17 cellular contexts compared by ENCODE assay signal in the genomic region with DNA sequence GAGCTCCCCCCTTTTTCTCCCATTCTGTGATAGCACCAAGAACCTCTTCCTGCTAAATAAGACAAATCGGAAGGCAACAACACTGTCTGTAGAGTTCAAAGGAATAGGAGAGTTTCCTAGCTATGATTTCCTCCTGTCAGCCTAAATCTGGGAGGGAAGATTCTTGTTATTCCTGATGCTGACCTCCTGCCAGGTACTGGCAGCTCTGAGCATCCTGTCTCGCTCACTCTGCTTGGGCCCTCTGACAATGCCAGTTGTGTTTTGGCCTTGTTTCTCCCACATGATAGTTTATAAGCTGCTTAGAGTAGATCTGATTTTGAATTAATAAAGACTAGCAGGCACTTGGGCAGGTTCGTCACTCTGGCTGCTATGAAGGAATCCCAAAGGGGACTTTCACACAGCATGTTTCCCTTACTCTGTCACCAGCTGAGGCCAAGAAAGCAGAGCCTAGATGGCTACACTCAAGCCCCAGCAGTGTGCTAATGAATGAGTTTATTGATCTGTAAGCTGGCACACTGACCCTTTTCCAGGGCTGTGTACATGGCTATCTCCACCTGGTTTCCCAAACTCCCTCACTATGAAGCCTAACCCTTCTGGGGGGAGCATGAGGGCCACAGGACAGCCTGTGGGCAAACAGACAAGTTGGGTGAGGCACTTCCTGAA. TPM values are rescaled to one million over a fixed set of nuclear protein-coding genes. Genes with fewer than 3 reads are reported as not detected.
DNase-seq lines count a peak whose midpoint lies in the region; ATAC-seq and TF ChIP-seq lines count a peak whose summit lies in the region.
"Had no signal": no experiment of that assay in that cellular context is flagged by ENCODE, and none has a peak within 500 bp of the region (broad histone marks: within the 10 kb centered on the region; RNA-seq: fewer than 3 reads in every experiment).

No MANE protein-coding gene starts in this region.

- H3K27ac Mint-ChIP-seq in activated CD8-positive, alpha-beta memory T cell treated with anti-CD3 and anti-CD28 coated beads, Interleukin-2, amount 10 ng/mL, durations not matched to agents 7 days and 5 days, result peak overlapping the region; percentile 5
- H3K27ac Mint-ChIP-seq in brain, result peak overlapping the region in 4 of 5 experiments; percentile 3 to 80 (median 41)

- intact Hi-C loops in thyroid gland (cut with DNase I), result no loop called here

- H3K4me3 ChIP-seq in muscle layer of colon (ENCODE audit: low read depth in 1 of 2, low read length in 2 of 2), result no peak overlapping the region
- no peak overlapping the region for H3K4me3 ChIP-seq in thyroid gland (replicated peaks in 1 of 3)
- H3K4me3 ChIP-seq: coronary artery had no signal

- H3K27ac ChIP-seq in muscle layer of colon (ENCODE audit: low read depth, low read length) (peak overlapping the region; percentile 61), thyroid gland (peak overlapping the region in 2 of 3 donors; percentile 10 to 88)
- H3K27ac ChIP-seq: coronary artery, epithelial cell of prostate had no signal

- H3K36me3 ChIP-seq in muscle layer of colon (ENCODE audit: insufficient read depth, low read length) (peaks cover 25% of the 10 kb centered on the region), thyroid gland (peaks cover under 1 to 4% of the 10 kb centered on the region in 2 donors)

- no peak for TF ChIP-seq CTCF in brain (conservative IDR thresholded peaks at IDR 0.05)
- TF ChIP-seq CTCF in thyroid gland (IDR thresholded peaks at IDR 0.05), result no peak

- H3K27me3 Mint-ChIP-seq in activated CD8-positive, alpha-beta memory T cell treated with anti-CD3 and anti-CD28 coated beads, Interleukin-2, amount 10 ng/mL, durations not matched to agents 7 days and 5 days, result no peaks in the 10 kb centered on the region
- no peaks in the 10 kb centered on the region for H3K27me3 Mint-ChIP-seq in brain
- H3K27me3 Mint-ChIP-seq: CD8-positive, alpha-beta memory T cell had no signal

- H3K27me3 ChIP-seq in muscle layer of colon (ENCODE audit: control insufficient read depth in 1 of 2, insufficient read depth in 2 of 2, low read length in 2 of 2), result no peaks in the 10 kb centered on the region
- H3K27me3 ChIP-seq in thyroid gland, result no peaks in the 10 kb centered on the region

- DNase-seq in activated CD8-positive, alpha-beta memory T cell treated with anti-CD3 and anti-CD28 coated beads, Interleukin-2, amount 10 ng/mL, durations not matched to agents 7 days and 5 days, result no peak
- DNase-seq in activated CD8-positive, alpha-beta memory T cell treated with anti-CD3 and anti-CD28 coated beads, Interleukin-2, amount 50 U/mL, for 4 hours, result no peak
- DNase-seq in thyroid gland (peak in 1 of 2 donors; percentile 38), NCI-H1105 treated with DMSO at 0.1 percent for 48 hours (lab: John Stamatoyannopoulos, UW) (no peak), NCI-H526 (lab: John Stamatoyannopoulos, UW) (no peak)
- no peak for DNase-seq in stimulated activated CD4-positive, alpha-beta T cell treated with anti-CD3 and anti-CD28 coated beads, Interleukin-4, amount 100 ng/mL, for 1 hour
- DNase-seq: activated naive CD4-positive, alpha-beta T cell treated with Interleukin-2 at 50 U/mL for 16 hours; aorta; CD8-positive, alpha-beta memory T cell; immature natural killer cell; IMR-90; stimulated activated naive CD4-positive, alpha-beta T cell treated with Interleukin-2 at 50 U/mL for 16 hours; T-helper 9 cell had no signal

- CTCF ChIA-PET in activated CD8-positive, alpha-beta memory T cell treated with anti-CD3 and anti-CD28 coated beads, Interleukin-2, amount 10 ng/mL, durations not matched to agents 7 days and 5 days (lab: Charles Lee), result interaction anchor here (0.9 to 1.9 kb wide), 5 partner anchors 12 to 88 kb away, joined by 3 to 4 read pairs (median 4); no protein-coding TSS in a partner anchor

- H3K4me1 Mint-ChIP-seq in activated CD8-positive, alpha-beta memory T cell treated with anti-CD3 and anti-CD28 coated beads, Interleukin-2, amount 10 ng/mL, durations not matched to agents 7 days and 5 days, result peaks cover 7% of the 10 kb centered on the region
- H3K4me1 Mint-ChIP-seq in brain, result peaks cover 6% of the 10 kb centered on the region

- TF ChIP-seq POLR2A in thyroid gland (IDR thresholded peaks at IDR 0.05), result no peak

- H3K9me3 ChIP-seq in muscle layer of colon (ENCODE audit: low read length) (no peaks in the 10 kb centered on the region), thyroid gland (no peaks in the 10 kb centered on the region)

- 61 to 69% methylated on average over 3 of the region's 3 CpGs for WGBS in thyroid gland, 2 donors

- ATAC-seq in activated CD8-positive, alpha-beta memory T cell treated with anti-CD3 and anti-CD28 coated beads, Interleukin-2, amount 10 ng/mL, durations not matched to agents 7 days and 5 days, result no peak

- H3K4me3 Mint-ChIP-seq in activated CD8-positive, alpha-beta memory T cell treated with anti-CD3 and anti-CD28 coated beads, Interleukin-2, amount 10 ng/mL, durations not matched to agents 7 days and 5 days, result no peak overlapping the region
- no peak overlapping the region for H3K4me3 Mint-ChIP-seq in brain
- H3K4me3 Mint-ChIP-seq: CD8-positive, alpha-beta memory T cell; immature natural killer cell had no signal

- H3K9ac ChIP-seq in muscle layer of colon (ENCODE audit: low read length), result peak overlapping the region; percentile 21

- H3K4me1 ChIP-seq in muscle layer of colon (ENCODE audit: insufficient read depth, low read length), result peaks cover 30% of the 10 kb centered on the region
- H3K4me1 ChIP-seq in thyroid gland, result peaks cover 34 to 41% of the 10 kb centered on the region in 2 donors

- no peaks in the 10 kb centered on the region for H3K9me3 Mint-ChIP-seq in activated CD8-positive, alpha-beta memory T cell treated with anti-CD3 and anti-CD28 coated beads, Interleukin-2, amount 10 ng/mL, durations not matched to agents 7 days and 5 days (ENCODE audit: low read depth)
- H3K9me3 Mint-ChIP-seq in brain, result no peaks in the 10 kb centered on the region
- H3K9me3 Mint-ChIP-seq: CD8-positive, alpha-beta memory T cell; immature natural killer cell had no signal

- H3K36me3 Mint-ChIP-seq in activated CD8-positive, alpha-beta memory T cell treated with anti-CD3 and anti-CD28 coated beads, Interleukin-2, amount 10 ng/mL, durations not matched to agents 7 days and 5 days, result peaks cover 13% of the 10 kb centered on the region
- peaks cover 44% of the 10 kb centered on the region for H3K36me3 Mint-ChIP-seq in brain

RNA-seq across cellular contexts. Expression of a gene that starts 52.3 kb away (rescaled TPM):
- 10 to 100 TPM; 64.5 to 73.1 TPM for total RNA-seq in activated CD8-positive, alpha-beta memory T cell treated with anti-CD3 and anti-CD28 coated beads, Interleukin-2, amount 10 ng/mL, durations not matched to agents 7 days and 5 days
- 63.7 TPM for polyA plus RNA-seq in brain (ENCODE audit: insufficient read depth, low read depth, low replicate concordance)
- total RNA-seq in thyroid gland, result 10 to 100 TPM; 33.3 to 58.1 (median 46.4) TPM
